1 cellular context compared by ENCODE assay signal in the genomic region with DNA sequence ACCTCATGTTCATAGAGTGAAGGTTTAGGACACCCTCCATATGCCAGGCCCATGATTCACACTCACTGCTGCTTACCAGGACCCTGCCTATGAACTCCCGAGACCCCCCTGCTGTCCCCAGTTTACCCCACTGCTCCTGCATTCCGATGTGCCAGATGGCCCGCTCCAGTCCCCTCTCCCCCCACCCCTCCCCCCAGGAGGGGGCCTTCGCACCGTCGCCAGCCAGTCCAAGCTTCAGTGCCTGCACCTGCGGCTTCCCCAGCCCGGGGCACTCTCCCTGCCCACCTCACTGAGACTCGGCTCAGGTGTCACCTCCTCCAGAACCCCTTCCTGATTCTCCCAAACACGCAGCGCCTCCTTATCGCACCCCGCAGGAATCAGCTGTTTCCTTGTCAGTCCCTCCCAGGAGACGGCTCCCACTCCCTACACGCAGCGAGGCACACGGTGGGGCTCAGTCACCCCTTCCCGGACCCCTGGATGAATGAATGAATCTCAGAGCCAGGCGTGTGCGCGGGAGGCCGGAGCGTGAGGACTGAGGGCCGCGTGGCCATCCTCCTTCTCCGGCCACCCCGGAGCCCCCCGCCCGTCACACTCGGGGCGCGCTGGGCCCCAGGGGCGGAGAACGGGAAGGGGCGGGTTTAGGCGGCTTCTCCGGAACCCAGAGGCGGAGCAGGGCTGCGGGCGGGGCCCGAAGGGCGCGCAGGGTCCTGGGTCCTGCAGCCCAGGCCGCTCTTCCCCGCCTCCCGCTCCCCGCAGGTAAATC.
TF ChIP-seq lines count a peak whose summit lies in the region.

No MANE protein-coding gene starts in this region.

TF ChIP-seq in H1, 55 proteins besides CTCF, POLR2A, EP300 and RAD21:
- TF ChIP-seq GTF2F1 (IDR thresholded peaks at IDR 0.05; ENCODE audit: borderline replicate concordance, low read depth, low read length) = no peak
- 0 out of 4 replicates have a peak, but pooled peaks of 1 of the 2 experiments have one; percentile 61 for TF ChIP-seq HDAC2 (IDR thresholded peaks at IDR 0.05; ENCODE audit: borderline replicate concordance in 1 of 2, low read depth in 2 of 2, low read length in 2 of 2)
- 0 out of 2 replicates have a peak, but pooled peaks have one; percentile 63 for TF ChIP-seq TCF12 (IDR thresholded peaks at IDR 0.05; ENCODE audit: low read depth, low read length)
- TF ChIP-seq, protein P1, sequence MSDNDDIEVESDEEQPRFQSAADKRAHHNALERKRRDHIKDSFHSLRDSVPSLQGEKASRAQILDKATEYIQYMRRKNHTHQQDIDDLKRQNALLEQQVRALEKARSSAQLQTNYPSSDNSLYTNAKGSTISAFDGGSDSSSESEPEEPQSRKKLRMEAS (IDR thresholded peaks at IDR 0.05) = peak; percentile 27
- TF ChIP-seq KDM4A (IDR thresholded peaks at IDR 0.05; ENCODE audit: low read depth, low read length, severe bottlenecking) = peak; percentile 44
- 0 out of 2 replicates have a peak, but pooled peaks have one; percentile 8 for TF ChIP-seq TEAD4 (IDR thresholded peaks at IDR 0.05; ENCODE audit: low read depth, low read length)
- TF ChIP-seq ZNF274 (IDR thresholded peaks at IDR 0.05; ENCODE audit: borderline replicate concordance, extremely low read depth, low read length) = no peak
- no peak; the same call in 1 of the 2 replicates for TF ChIP-seq RBBP5 (IDR thresholded peaks at IDR 0.05; ENCODE audit: borderline replicate concordance, low read depth, low read length)
- TF ChIP-seq PHF8 (conservative IDR thresholded peaks at IDR 0.05; ENCODE audit: low read depth, low read length) = peak; percentile 16; the same call in 1 of the 2 replicates
- TF ChIP-seq, protein P2, sequence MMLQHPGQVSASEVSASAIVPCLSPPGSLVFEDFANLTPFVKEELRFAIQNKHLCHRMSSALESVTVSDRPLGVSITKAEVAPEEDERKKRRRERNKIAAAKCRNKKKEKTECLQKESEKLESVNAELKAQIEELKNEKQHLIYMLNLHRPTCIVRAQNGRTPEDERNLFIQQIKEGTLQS (IDR thresholded peaks at IDR 0.05; ENCODE audit: insufficient read depth, low read depth, low read length) = no peak
- peak in 1 of 2 experiments; percentile 59; a peak in 1 of 4 replicates for TF ChIP-seq SIN3A (conservative IDR thresholded peaks at IDR 0.05 in 1 of 2, IDR thresholded peaks at IDR 0.05 in 1 of 2; ENCODE audit: low read depth in 1 of 2, low read length in 2 of 2)
- TF ChIP-seq SRF (IDR thresholded peaks at IDR 0.05; ENCODE audit: low read depth, low read length) = no peak
- peak; percentile 37; the same call in 1 of the 2 replicates for TF ChIP-seq TAF1 (IDR thresholded peaks at IDR 0.05; ENCODE audit: low read depth, low read length)
- no peak for TF ChIP-seq CBX8 (IDR thresholded peaks at IDR 0.05; ENCODE audit: borderline replicate concordance, low read depth, low read length)
- TF ChIP-seq GABPA (IDR thresholded peaks at IDR 0.05; ENCODE audit: borderline replicate concordance, insufficient read depth, low read length) = no peak; the same call in 1 of the 2 replicates
- TF ChIP-seq BRCA1 (IDR thresholded peaks at IDR 0.05; ENCODE audit: low read depth, low read length) = no peak
- TF ChIP-seq TBP (IDR thresholded peaks at IDR 0.05; ENCODE audit: low read depth, low read length) = 0 out of 2 replicates have a peak, but pooled peaks have one; percentile 15
- TF ChIP-seq SAP30 (IDR thresholded peaks at IDR 0.05; ENCODE audit: insufficient read depth, insufficient replicate concordance, low read length) = peak; percentile 86
- no peak for TF ChIP-seq MAFK (IDR thresholded peaks at IDR 0.05; ENCODE audit: low read depth, low read length)
- TF ChIP-seq FOSL1 (IDR thresholded peaks at IDR 0.05; ENCODE audit: insufficient read depth, low read depth, low read length) = no peak
- no peak for TF ChIP-seq KDM5A (IDR thresholded peaks at IDR 0.05; ENCODE audit: low read length)
- no peak for TF ChIP-seq SUZ12 (IDR thresholded peaks at IDR 0.05; ENCODE audit: low read length)
- no peak for TF ChIP-seq JUN (IDR thresholded peaks at IDR 0.05; ENCODE audit: low read depth, low read length)
